24 cellular contexts compared by ENCODE assay signal in genomic region chr22:34427436-34427835, GRCh38.
DNase-seq lines count a peak whose midpoint lies in the region; ATAC-seq and TF ChIP-seq lines count a peak whose summit lies in the region.
"Had no signal": no experiment of that assay in that cellular context is flagged by ENCODE, and none has a peak within 500 bp of the region (broad histone marks: within the 10 kb centered on the region; RNA-seq: fewer than 3 reads in every experiment).

No MANE protein-coding gene starts in this region.

- 63% methylated on average over 4 of the region's 4 CpGs for WGBS in mammary epithelial cell (ENCODE audit: low coverage, missing lambda C conversion rate)

- H3K9ac ChIP-seq in mammary epithelial cell (ENCODE audit: insufficient read depth, low read length), result no peak overlapping the region
- H3K9ac ChIP-seq: GM23248 had no signal

- intact Hi-C loops in mammary epithelial cell (cut with micrococcal nuclease) (no loop called here), breast epithelium (cut with DNase I; ENCODE audit: low total_unique reads) (no loop called here)

- no peak overlapping the region for H3K4me3 Mint-ChIP-seq in type B pancreatic cell
- H3K4me3 Mint-ChIP-seq: CD14-positive monocyte; CD8-positive, alpha-beta memory T cell had no signal

- H3K9me3 ChIP-seq in mammary epithelial cell (replicated peaks; ENCODE audit: insufficient read depth, low read length), result peaks cover 15% of the 10 kb centered on the region
- H3K9me3 ChIP-seq in breast epithelium, result no peaks in the 10 kb centered on the region
- H3K9me3 ChIP-seq: BE2C had no signal

- H2AFZ ChIP-seq in mammary epithelial cell (ENCODE audit: low read depth, low read length), result no peak overlapping the region
- H2AFZ ChIP-seq: GM23248, PC-9 had no signal

- H4K20me1 ChIP-seq in mammary epithelial cell (ENCODE audit: insufficient read depth, low read length), result no peaks in the 10 kb centered on the region

- H3K36me3 ChIP-seq in mammary epithelial cell (ENCODE audit: insufficient read depth, low read length) (no peaks in the 10 kb centered on the region), breast epithelium (no peaks in the 10 kb centered on the region)
- H3K36me3 ChIP-seq: BE2C had no signal

- peak; percentile 44 for ATAC-seq in esophagus mucosa
- ATAC-seq in HG02973 (IDR thresholded peaks at IDR 0.05; ENCODE audit: unreplicated experiment), result no peak
- no peak for ATAC-seq in GM21786 (IDR thresholded peaks at IDR 0.05; ENCODE audit: unreplicated experiment)

- H3K27ac Mint-ChIP-seq in type B pancreatic cell, result peak overlapping the region; percentile 62
- H3K27ac Mint-ChIP-seq: CD14-positive monocyte; CD8-positive, alpha-beta memory T cell had no signal

- no peaks in the 10 kb centered on the region for H3K27me3 Mint-ChIP-seq in type B pancreatic cell

- BruUV-seq in mammary epithelial cell (replicated peaks; lab: Mats Ljungman, UMichigan), result no TSS peak

- in situ Hi-C loops in mammary epithelial cell (cut with MboI; ENCODE audit: low sequenced_read_pairs in 2 of 2), result no loop called here

- no peak overlapping the region for H3K27ac ChIP-seq in mammary epithelial cell (ENCODE audit: insufficient read depth, low read depth, low read length)
- H3K27ac ChIP-seq in breast epithelium, result no peak overlapping the region
- H3K27ac ChIP-seq: GM23248, PC-9, SK-N-MC had no signal

- no peaks in the 10 kb centered on the region for H3K79me2 ChIP-seq in mammary epithelial cell (ENCODE audit: insufficient read depth, low read length)

- H3K9me3 Mint-ChIP-seq in type B pancreatic cell, result no peaks in the 10 kb centered on the region

- no peak overlapping the region for H3K4me3 ChIP-seq in mammary epithelial cell (replicated peaks in 1 of 3; ENCODE audit: insufficient read depth in 1 of 3, low read depth in 2 of 3, low read length in 3 of 3)
- no peak overlapping the region for H3K4me3 ChIP-seq in breast epithelium
- H3K4me3 ChIP-seq: GM23248, PC-9, SK-N-MC had no signal

- TF ChIP-seq CTCF in mammary epithelial cell (conservative IDR thresholded peaks at IDR 0.05 in 1 of 2, IDR thresholded peaks at IDR 0.05 in 1 of 2; ENCODE audit: extremely low read depth in 1 of 2, insufficient read depth in 1 of 2, low read depth in 1 of 2, low read length in 2 of 2) (no peak), breast epithelium (IDR thresholded peaks at IDR 0.05) (no peak), type B pancreatic cell (conservative IDR thresholded peaks at IDR 0.05) (no peak)

- no peaks in the 10 kb centered on the region for H3K27me3 ChIP-seq in mammary epithelial cell (ENCODE audit: insufficient read depth, low read length)
- peaks cover 0 to 10% of the 10 kb centered on the region in 2 donors for H3K27me3 ChIP-seq in breast epithelium
- H3K27me3 ChIP-seq: BE2C had no signal

- no peak for TF ChIP-seq POLR2A in breast epithelium (IDR thresholded peaks at IDR 0.05)

- dilution Hi-C loops in mammary epithelial cell (cut with HindIII; ENCODE audit: low sequenced_read_pairs), result no loop called here

- H3K4me2 ChIP-seq in mammary epithelial cell (ENCODE audit: insufficient read depth, low read depth, low read length), result no peak overlapping the region
- H3K4me2 ChIP-seq: PC-9 had no signal

- no peaks in the 10 kb centered on the region for H3K4me1 Mint-ChIP-seq in type B pancreatic cell (ENCODE audit: unreplicated experiment)
- H3K4me1 Mint-ChIP-seq: CD14-positive monocyte; CD8-positive, alpha-beta memory T cell had no signal

- no peaks in the 10 kb centered on the region for H3K36me3 Mint-ChIP-seq in type B pancreatic cell
- H3K36me3 Mint-ChIP-seq: CD14-positive monocyte; CD8-positive, alpha-beta memory T cell had no signal

- DNase-seq in mammary epithelial cell (peak; percentile 12), breast epithelium (ENCODE audit: low spot score in 2 of 2) (no peak), NCI-H2029 treated with DMSO at 0.1 percent for 48 hours (lab: John Stamatoyannopoulos, UW) (peak; percentile 19), type B pancreatic cell (ENCODE audit: extremely low spot score, unreplicated experiment) (no peak), epidermal melanocyte (ENCODE audit: insufficient read length, low spot score) (no peak)
- DNase-seq: BE2C; CD8-positive, alpha-beta memory T cell; DMS 273 treated with DMSO at 0.1 percent for 48 hours; DND-41; GM23248; H7; NCI-H1092; NCI-H1436 treated with DMSO at 0.1 percent for 48 hours; NCI-H2081; NCI-H524; NCI-H774; PC-9; RPMI8226; SHP77 had no signal

- CTCF ChIA-PET in mammary epithelial cell (lab: Charles Lee; ENCODE audit: low non-redundant PET), result no interaction called here

- H3K4me1 ChIP-seq in mammary epithelial cell (ENCODE audit: insufficient read depth, low read length) (peaks cover 5% of the 10 kb centered on the region), breast epithelium (no peaks in the 10 kb centered on the region)
- H3K4me1 ChIP-seq: BE2C had no signal

Comparison
In these comparisons a context has a peak if more than half of its experiments do, and no peak if none do; other contexts are left out.
1. DNase-seq: peak in mammary epithelial cell (single experiment) and NCI-H2029 treated with DMSO at 0.1 percent for 48 hours (single experiment); none in breast epithelium (0 of 2), type B pancreatic cell (single experiment) and epidermal melanocyte (single experiment).